In the genomic region with DNA sequence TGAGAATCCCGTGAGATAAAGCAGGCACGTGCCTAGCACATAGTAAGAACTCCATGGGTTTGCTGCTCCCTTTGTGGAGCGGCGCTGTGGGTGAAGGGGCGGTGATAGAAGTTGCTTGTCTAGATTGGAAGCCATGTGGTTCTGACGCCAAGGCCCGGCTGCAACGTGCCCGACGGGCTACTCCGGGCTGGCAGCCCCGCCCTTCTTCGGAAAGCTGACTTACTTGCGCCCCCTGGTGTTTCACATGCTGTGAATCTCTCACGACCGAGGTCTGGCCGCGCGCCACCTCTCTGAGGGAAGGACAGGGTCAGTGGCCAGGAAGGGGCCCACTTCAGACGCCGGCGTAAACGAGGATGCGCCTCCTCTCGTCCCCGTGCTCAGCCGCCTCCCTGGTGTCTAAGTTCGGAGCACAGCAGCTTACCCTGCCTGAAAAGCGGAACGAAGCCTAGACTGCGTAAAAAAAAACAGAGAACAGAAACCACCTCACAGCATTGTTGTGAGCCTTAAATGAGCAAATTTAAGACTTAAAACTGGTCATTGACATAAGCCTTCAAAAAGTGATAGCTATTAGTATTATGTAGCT, we compare ENCODE assay signal across 8 cellular contexts. TPM values are rescaled to one million over a fixed set of nuclear protein-coding genes. Genes with fewer than 3 reads are reported as not detected.
DNase-seq lines count a peak whose midpoint lies in the region; ATAC-seq, FAIRE-seq and TF ChIP-seq lines count a peak whose summit lies in the region.

No MANE protein-coding gene starts in this region.

- peak overlapping the region; percentile 80 for H3K4me2 ChIP-seq in DOHH2 (ENCODE audit: low read length)
- H3K4me2 ChIP-seq in Karpas-422 (ENCODE audit: low read depth, low read length, poor library complexity, severe bottlenecking), result peak overlapping the region; percentile 66

- ATAC-seq in GM21825 (IDR thresholded peaks at IDR 0.05; ENCODE audit: unreplicated experiment) (peak; percentile 91), natural killer cell (peak; percentile 88 to 98 (median 97))
- ATAC-seq in stimulated activated naive B cell treated with anti-CD40 and anti-IgM and Interleukin-4, amounts not matched to agents 10 μg/mL and 1 μg/mL and 100 μg/mL, for 72 hours (replicated peaks), result peak; percentile 98

- DNase-seq in Karpas-422, result peak; percentile 94
- peak; percentile 81 for DNase-seq in RCC 7860 (ENCODE audit: low spot score)
- peak; percentile 81 for DNase-seq in activated T-helper 1 cell treated with anti-CD3 and anti-CD28 coated beads, Interleukin-12 subunit alpha, Interleukin-12 subunit beta, Interleukin-2, Interleukin-4 antibody, amounts not matched to agents 30 ng/mL and 10 ng/mL and 1 ng/mL, durations not matched to agents 14 hours and 24 hours and 36 hours (ENCODE audit: low spot score)
- DNase-seq in fibroblast of gingiva (ENCODE audit: low read depth), result peak; percentile 94
- DNase-seq in natural killer cell, result peak; percentile 72
- DNase-seq in stimulated activated naive B cell treated with anti-CD40 and anti-IgM and Interleukin-4, amounts not matched to agents 10 μg/mL and 1 μg/mL and 100 μg/mL, for 72 hours, result peak; percentile 96

- no peaks in the 10 kb centered on the region for H3K36me3 Mint-ChIP-seq in activated T-helper 1 cell treated with anti-CD3 and anti-CD28 coated beads, Interleukin-12 subunit alpha, Interleukin-12 subunit beta, Interleukin-2, Interleukin-4 antibody, amounts not matched to agents 30 ng/mL and 10 ng/mL and 1 ng/mL, durations not matched to agents 14 hours and 24 hours and 36 hours (ENCODE audit: low read depth)
- H3K36me3 Mint-ChIP-seq in natural killer cell, result no peaks in the 10 kb centered on the region
- H3K36me3 Mint-ChIP-seq in stimulated activated naive B cell treated with anti-CD40 and anti-IgM and Interleukin-4, amounts not matched to agents 10 μg/mL and 1 μg/mL and 100 μg/mL, for 72 hours, result peaks cover 0 to 1% of the 10 kb centered on the region in 2 donors

- FAIRE-seq in RCC 7860 (lab: Jason Lieb, UNC), result peak; percentile 55

- H2AFZ ChIP-seq in Karpas-422 (ENCODE audit: low read length), result no peak overlapping the region; the same call in 1 of the 2 replicates

- no peaks in the 10 kb centered on the region for H3K79me2 ChIP-seq in DOHH2 (ENCODE audit: control insufficient read depth, low read length)
- no peaks in the 10 kb centered on the region for H3K79me2 ChIP-seq in Karpas-422 (ENCODE audit: low read length)

- peak overlapping the region; percentile 50 for H3K27ac ChIP-seq in DOHH2 (ENCODE audit: low read depth, low read length)
- no peak overlapping the region for H3K27ac ChIP-seq in Karpas-422 (ENCODE audit: low read length)

- H3K9me3 ChIP-seq in DOHH2 (ENCODE audit: control insufficient read depth, insufficient read depth, low read length) (no peaks in the 10 kb centered on the region), Karpas-422 (ENCODE audit: low read length) (no peaks in the 10 kb centered on the region)

- H3K27ac Mint-ChIP-seq in activated T-helper 1 cell treated with anti-CD3 and anti-CD28 coated beads, Interleukin-12 subunit alpha, Interleukin-12 subunit beta, Interleukin-2, Interleukin-4 antibody, amounts not matched to agents 30 ng/mL and 10 ng/mL and 1 ng/mL, durations not matched to agents 14 hours and 24 hours and 36 hours, result no peak overlapping the region
- H3K27ac Mint-ChIP-seq in natural killer cell, result peak overlapping the region; percentile 7 to 55
- H3K27ac Mint-ChIP-seq in stimulated activated naive B cell treated with anti-CD40 and anti-IgM and Interleukin-4, amounts not matched to agents 10 μg/mL and 1 μg/mL and 100 μg/mL, for 72 hours, result peak overlapping the region; percentile 88

- TF ChIP-seq CTCF in DOHH2 (IDR thresholded peaks at IDR 0.05; ENCODE audit: low read depth, low read length, poor library complexity, severe bottlenecking) (peak; percentile 91), natural killer cell (IDR thresholded peaks at IDR 0.05) (peak; percentile 79)

- H3K4me3 ChIP-seq in DOHH2 (ENCODE audit: low read length), result peak overlapping the region; percentile 60
- peak overlapping the region; percentile 37 for H3K4me3 ChIP-seq in Karpas-422 (ENCODE audit: low read length)

- H3K4me1 ChIP-seq in DOHH2 (ENCODE audit: control insufficient read depth, low read length), result peaks cover 52% of the 10 kb centered on the region
- peaks cover 44% of the 10 kb centered on the region for H3K4me1 ChIP-seq in Karpas-422 (ENCODE audit: low read length)

- peaks cover 30% of the 10 kb centered on the region for H3K27me3 Mint-ChIP-seq in activated T-helper 1 cell treated with anti-CD3 and anti-CD28 coated beads, Interleukin-12 subunit alpha, Interleukin-12 subunit beta, Interleukin-2, Interleukin-4 antibody, amounts not matched to agents 30 ng/mL and 10 ng/mL and 1 ng/mL, durations not matched to agents 14 hours and 24 hours and 36 hours (ENCODE audit: insufficient read depth)
- H3K27me3 Mint-ChIP-seq in natural killer cell (ENCODE audit: low read depth in 2 of 2), result peaks cover 31 to 52% of the 10 kb centered on the region in 2 donors
- H3K27me3 Mint-ChIP-seq in stimulated activated naive B cell treated with anti-CD40 and anti-IgM and Interleukin-4, amounts not matched to agents 10 μg/mL and 1 μg/mL and 100 μg/mL, for 72 hours, result peaks cover 9 to 13% of the 10 kb centered on the region in 2 donors

- no peaks in the 10 kb centered on the region for H3K9me2 ChIP-seq in DOHH2 (replicated peaks; ENCODE audit: control insufficient read depth, low read length)
- no peaks in the 10 kb centered on the region for H3K9me2 ChIP-seq in Karpas-422 (replicated peaks; ENCODE audit: insufficient read depth, low read length)

- H3K27me3 ChIP-seq in DOHH2 (ENCODE audit: control insufficient read depth, low read length) (peaks cover 5% of the 10 kb centered on the region; the same call in 1 of the 2 replicates), Karpas-422 (ENCODE audit: low read length) (no peaks in the 10 kb centered on the region)

- H3K9ac ChIP-seq in Karpas-422 (ENCODE audit: low read length), result 0 out of 2 replicates have a peak overlapping the region, but pooled peaks have one; percentile 11

- intact Hi-C loops in activated T-helper 1 cell treated with anti-CD3 and anti-CD28 coated beads, Interleukin-12 subunit alpha, Interleukin-12 subunit beta, Interleukin-2, Interleukin-4 antibody, amounts not matched to agents 30 ng/mL and 10 ng/mL and 1 ng/mL, durations not matched to agents 14 hours and 24 hours and 36 hours (cut with micrococcal nuclease), result loop anchor here (1.0 to 2.0 kb wide), 5 partner anchors 37 to 239 kb away; partner anchors contain the start of gene CTTNBP2NL
- intact Hi-C loops in natural killer cell (cut with micrococcal nuclease), result loop anchor here (1.0 kb wide), 1 partner anchor 75 kb away; no protein-coding TSS in a partner anchor

- peaks cover 18% of the 10 kb centered on the region for H3K4me1 Mint-ChIP-seq in activated T-helper 1 cell treated with anti-CD3 and anti-CD28 coated beads, Interleukin-12 subunit alpha, Interleukin-12 subunit beta, Interleukin-2, Interleukin-4 antibody, amounts not matched to agents 30 ng/mL and 10 ng/mL and 1 ng/mL, durations not matched to agents 14 hours and 24 hours and 36 hours (ENCODE audit: low read depth)
- H3K4me1 Mint-ChIP-seq in natural killer cell, result peaks cover 7 to 16% of the 10 kb centered on the region in 2 donors
- H3K4me1 Mint-ChIP-seq in stimulated activated naive B cell treated with anti-CD40 and anti-IgM and Interleukin-4, amounts not matched to agents 10 μg/mL and 1 μg/mL and 100 μg/mL, for 72 hours, result peaks cover 30 to 37% of the 10 kb centered on the region in 2 donors

- H3K9me3 Mint-ChIP-seq in activated T-helper 1 cell treated with anti-CD3 and anti-CD28 coated beads, Interleukin-12 subunit alpha, Interleukin-12 subunit beta, Interleukin-2, Interleukin-4 antibody, amounts not matched to agents 30 ng/mL and 10 ng/mL and 1 ng/mL, durations not matched to agents 14 hours and 24 hours and 36 hours, result no peaks in the 10 kb centered on the region
- H3K9me3 Mint-ChIP-seq in natural killer cell, result no peaks in the 10 kb centered on the region
- no peaks in the 10 kb centered on the region for H3K9me3 Mint-ChIP-seq in stimulated activated naive B cell treated with anti-CD40 and anti-IgM and Interleukin-4, amounts not matched to agents 10 μg/mL and 1 μg/mL and 100 μg/mL, for 72 hours

- H3K36me3 ChIP-seq in DOHH2 (ENCODE audit: control insufficient read depth, low read length), result no peaks in the 10 kb centered on the region
- no peaks in the 10 kb centered on the region for H3K36me3 ChIP-seq in Karpas-422 (ENCODE audit: insufficient read depth, low read length)

- peak overlapping the region; percentile 81 for H3K4me3 Mint-ChIP-seq in activated T-helper 1 cell treated with anti-CD3 and anti-CD28 coated beads, Interleukin-12 subunit alpha, Interleukin-12 subunit beta, Interleukin-2, Interleukin-4 antibody, amounts not matched to agents 30 ng/mL and 10 ng/mL and 1 ng/mL, durations not matched to agents 14 hours and 24 hours and 36 hours
- peak overlapping the region; percentile 86 for H3K4me3 Mint-ChIP-seq in natural killer cell
- H3K4me3 Mint-ChIP-seq in stimulated activated naive B cell treated with anti-CD40 and anti-IgM and Interleukin-4, amounts not matched to agents 10 μg/mL and 1 μg/mL and 100 μg/mL, for 72 hours, result peak overlapping the region; percentile 76 to 77

- H4K20me1 ChIP-seq in DOHH2 (ENCODE audit: control insufficient read depth, insufficient read depth, low read depth, low read length), result no peaks in the 10 kb centered on the region
- H4K20me1 ChIP-seq in Karpas-422 (ENCODE audit: insufficient read depth, low read depth, low read length), result peaks cover 31% of the 10 kb centered on the region; the same call in 1 of the 2 replicates

- peaks cover 6% of the 10 kb centered on the region; the same call in 1 of the 2 replicates for H3F3A ChIP-seq in DOHH2 (ENCODE audit: control insufficient read depth, insufficient read depth)

RNA-seq across cellular contexts. Expression of gene WNT2B, which starts 42.6 kb away (rescaled TPM):
- not detected in 2 replicates for total RNA-seq in Karpas-422 (2014; rRNA removed; shearing (Covaris generic); ENCODE audit: low replicate concordance)
- 0.05 and 0.10 TPM in 2 replicates for total RNA-seq in activated T-helper 1 cell treated with anti-CD3 and anti-CD28 coated beads, Interleukin-12 subunit alpha, Interleukin-12 subunit beta, Interleukin-2, Interleukin-4 antibody, amounts not matched to agents 30 ng/mL and 10 ng/mL and 1 ng/mL, durations not matched to agents 14 hours and 24 hours and 36 hours
- under 1 TPM; 0.16 to 0.20 (median 0.18) TPM for total RNA-seq in natural killer cell
